ENCODE assay signal across 1 cellular context in genomic region chr16:74425761-74426160, GRCh38. TPM values are rescaled to one million over a fixed set of nuclear protein-coding genes. Genes with fewer than 3 reads are reported as not detected.
"Had no signal": no experiment of that assay in that cellular context is flagged by ENCODE, and none has a peak within 500 bp of the region (broad histone marks: within the 10 kb centered on the region; RNA-seq: fewer than 3 reads in every experiment).

No MANE protein-coding gene starts in this region.

RNA-seq across cellular contexts. Expression of gene CLEC18B, which starts 4.5 kb away (rescaled TPM):
- total RNA-seq: LHCN-M2 had no signal
